22 cellular contexts compared by ENCODE assay signal in genomic region chr17:74336307-74336706, GRCh38. TPM values are rescaled to one million over a fixed set of nuclear protein-coding genes. Genes with fewer than 3 reads are reported as not detected.
"Had no signal": no experiment of that assay in that cellular context is flagged by ENCODE, and none has a peak within 500 bp of the region (broad histone marks: within the 10 kb centered on the region; RNA-seq: fewer than 3 reads in every experiment).

No MANE protein-coding gene starts in this region.

- ATAC-seq: stimulated activated naive B cell treated with anti-CD40 and anti-IgM and Interleukin-4, amounts not matched to agents 10 μg/mL and 1 μg/mL and 100 μg/mL, for 72 hours; stimulated activated naive CD8-positive, alpha-beta T cell treated with anti-CD3 and anti-CD28 coated beads, Interleukin-15, amount 100 ng/mL, for 72 hours had no signal

- H3K9me3 ChIP-seq: colonic mucosa, uterus had no signal

- H3K4me3 Mint-ChIP-seq: nephron progenitor cell; stimulated activated naive B cell treated with anti-CD40 and anti-IgM and Interleukin-4, amounts not matched to agents 10 μg/mL and 1 μg/mL and 100 μg/mL, for 72 hours; stimulated activated naive CD8-positive, alpha-beta T cell treated with anti-CD3 and anti-CD28 coated beads, Interleukin-15, amount 100 ng/mL, for 72 hours; type B pancreatic cell had no signal

- H3K27ac ChIP-seq: colonic mucosa, heart left ventricle, sigmoid colon, skin epidermis, uterus had no signal

- H3K27me3 Mint-ChIP-seq: stimulated activated naive CD8-positive, alpha-beta T cell treated with anti-CD3 and anti-CD28 coated beads, Interleukin-15, amount 100 ng/mL, for 72 hours had no signal

- H3K36me3 Mint-ChIP-seq: naive B cell, type B pancreatic cell had no signal

- DNase-seq: dermis blood vessel endothelial cell; effector CD4-positive, alpha-beta T cell; foreskin melanocyte; heart left ventricle; mesendoderm; naive B cell; nephron progenitor cell; sigmoid colon; stimulated activated CD4-positive, alpha-beta T cell treated with anti-CD3 and anti-CD28 coated beads, Interleukin-2, amount 100 ng/mL, for 24 hours; stimulated activated CD4-positive, alpha-beta T cell treated with anti-CD3 and anti-CD28 coated beads, Interleukin-4, amount 100 ng/mL, for 4 hours; stimulated activated naive B cell treated with anti-CD40 and anti-IgM and Interleukin-4, amounts not matched to agents 10 μg/mL and 1 μg/mL and 100 μg/mL, for 72 hours; stimulated activated naive CD8-positive, alpha-beta T cell treated with anti-CD3 and anti-CD28 coated beads, Interleukin-15, amount 100 ng/mL, for 72 hours; uterus had no signal

- H3K27me3 ChIP-seq: colonic mucosa, uterus had no signal

- H3K9me3 Mint-ChIP-seq: nephron progenitor cell; stimulated activated naive CD8-positive, alpha-beta T cell treated with anti-CD3 and anti-CD28 coated beads, Interleukin-15, amount 100 ng/mL, for 72 hours; type B pancreatic cell had no signal

- H3K4me3 ChIP-seq: colonic mucosa, heart left ventricle, sigmoid colon, skin epidermis, uterus had no signal

- H3K36me3 ChIP-seq: colonic mucosa, heart left ventricle, sigmoid colon, uterus had no signal

- H3K27ac Mint-ChIP-seq: naive B cell; nephron progenitor cell; stimulated activated naive B cell treated with anti-CD40 and anti-IgM and Interleukin-4, amounts not matched to agents 10 μg/mL and 1 μg/mL and 100 μg/mL, for 72 hours; stimulated activated naive CD8-positive, alpha-beta T cell treated with anti-CD3 and anti-CD28 coated beads, Interleukin-15, amount 100 ng/mL, for 72 hours; type B pancreatic cell had no signal

- H3K4me1 Mint-ChIP-seq: naive B cell; stimulated activated naive CD8-positive, alpha-beta T cell treated with anti-CD3 and anti-CD28 coated beads, Interleukin-15, amount 100 ng/mL, for 72 hours had no signal

- H3K4me1 ChIP-seq: colonic mucosa, sigmoid colon, uterus had no signal

RNA-seq across cellular contexts. Expression of gene KIF19, which starts 10.3 kb away (rescaled TPM):
- total RNA-seq: kidney epithelial cell had no signal

RNA-seq across cellular contexts. Expression of gene BTBD17, which starts 25.4 kb away (rescaled TPM):
- total RNA-seq: heart left ventricle, kidney epithelial cell, liver, lung microvascular endothelial cell, pulmonary artery endothelial cell, sigmoid colon, subcutaneous adipose tissue had no signal

RNA-seq across cellular contexts. Expression of gene GPR142, which starts 31.0 kb away (rescaled TPM):
- total RNA-seq: heart left ventricle, kidney epithelial cell, lung microvascular endothelial cell, omental fat pad, pulmonary artery endothelial cell had no signal
